ENCODE assay signal across 12 cellular contexts in the genomic region with DNA sequence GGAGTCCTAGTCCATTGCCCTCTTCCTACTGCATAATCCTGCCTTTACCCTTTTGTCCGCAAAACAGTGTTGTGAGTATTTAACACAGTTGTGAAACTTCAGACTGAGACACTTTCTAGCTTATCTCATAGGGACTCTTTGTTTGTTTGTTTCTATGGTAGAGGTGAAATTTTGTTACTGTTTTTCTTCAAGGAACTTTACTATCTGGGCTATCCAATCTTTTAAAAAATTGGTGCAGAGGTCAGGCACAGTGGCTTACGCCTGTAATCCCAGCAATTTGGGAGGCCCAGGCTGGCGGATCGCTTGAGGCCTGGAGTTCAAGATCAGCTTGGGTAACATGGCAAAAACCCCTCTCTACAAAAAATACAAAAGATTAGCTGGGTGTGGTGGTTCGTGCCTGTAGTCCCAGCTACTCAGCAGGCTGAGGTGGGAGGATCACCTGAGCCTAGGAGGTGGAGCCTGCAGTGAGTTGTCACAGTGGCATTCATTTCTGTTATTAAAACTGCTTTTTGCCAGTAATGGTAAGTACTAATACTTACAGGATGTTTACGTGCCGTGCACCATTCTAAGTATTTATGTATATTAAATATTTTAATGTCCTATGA.
"Had no signal": no experiment of that assay in that cellular context is flagged by ENCODE, and none has a peak within 500 bp of the region (broad histone marks: within the 10 kb centered on the region; RNA-seq: fewer than 3 reads in every experiment).

No MANE protein-coding gene starts in this region.

- FAIRE-seq: islet of Langerhans had no signal

- H3K27ac ChIP-seq: ascending aorta, ovary, thyroid gland, vagina had no signal

- H3K4me1 ChIP-seq: ascending aorta, thyroid gland, vagina had no signal

- H3K36me3 ChIP-seq: ovary had no signal

- ATAC-seq: stimulated activated memory B cell treated with anti-CD40 and anti-IgM and Interleukin-4, amounts not matched to agents 10 μg/mL and 1 μg/mL and 100 μg/mL, for 72 hours had no signal

- H3K9me3 ChIP-seq: ascending aorta, ovary, thyroid gland, vagina had no signal

- H3K4me3 ChIP-seq: ascending aorta, ovary, thyroid gland, vagina had no signal

- H3K27ac Mint-ChIP-seq: stimulated activated memory B cell treated with anti-CD40 and anti-IgM and Interleukin-4, amounts not matched to agents 10 μg/mL and 1 μg/mL and 100 μg/mL, for 72 hours; T-helper 1 cell treated with Interleukin-12 subunit alpha and Interleukin-12 subunit beta and Interleukin-4 antibody, amounts not matched to agents 30 μg/mL and 1 μg/mL, for 36 hours had no signal

- H3K27me3 Mint-ChIP-seq: naive B cell; stimulated activated memory B cell treated with anti-CD40 and anti-IgM and Interleukin-4, amounts not matched to agents 10 μg/mL and 1 μg/mL and 100 μg/mL, for 72 hours had no signal

- H3K4me1 Mint-ChIP-seq: naive B cell; stimulated activated memory B cell treated with anti-CD40 and anti-IgM and Interleukin-4, amounts not matched to agents 10 μg/mL and 1 μg/mL and 100 μg/mL, for 72 hours had no signal

- H3K27me3 ChIP-seq: ascending aorta, ovary, thyroid gland, vagina had no signal

- H3K9me3 Mint-ChIP-seq: naive B cell; stimulated activated memory B cell treated with anti-CD40 and anti-IgM and Interleukin-4, amounts not matched to agents 10 μg/mL and 1 μg/mL and 100 μg/mL, for 72 hours; T-helper 1 cell treated with Interleukin-12 subunit alpha and Interleukin-12 subunit beta and Interleukin-4 antibody, amounts not matched to agents 30 μg/mL and 1 μg/mL, for 36 hours had no signal

- DNase-seq: activated CD4-positive, alpha-beta T cell treated with anti-CD3 and anti-CD28 coated beads, Interleukin-2, amount 50 U/mL, for 1 hour; activated CD4-positive, CD25-positive, alpha-beta regulatory T cell; activated CD8-positive, alpha-beta memory T cell treated with anti-CD3 and anti-CD28 coated beads for 24 hours; naive B cell; ovary; stimulated activated CD4-positive, alpha-beta T cell treated with anti-CD3 and anti-CD28 coated beads, Interleukin-2, amount 100 ng/mL, for 48 hours; thyroid gland had no signal

- H3K4me3 Mint-ChIP-seq: naive B cell; stimulated activated memory B cell treated with anti-CD40 and anti-IgM and Interleukin-4, amounts not matched to agents 10 μg/mL and 1 μg/mL and 100 μg/mL, for 72 hours; T-helper 1 cell treated with Interleukin-12 subunit alpha and Interleukin-12 subunit beta and Interleukin-4 antibody, amounts not matched to agents 30 μg/mL and 1 μg/mL, for 36 hours had no signal
